8 cellular contexts compared by ENCODE assay signal in genomic region chr11:30128269-30128932, GRCh38.
DNase-seq lines count a peak whose midpoint lies in the region; ATAC-seq, FAIRE-seq and TF ChIP-seq lines count a peak whose summit lies in the region.

No MANE protein-coding gene starts in this region.

- H3K27me3 ChIP-seq in H7 (ENCODE audit: control insufficient read depth, insufficient read depth, low read length) (no peaks in the 10 kb centered on the region), RWPE2 (ENCODE audit: insufficient read depth, poor library complexity, severe bottlenecking) (no peaks in the 10 kb centered on the region), foreskin keratinocyte (no peaks in the 10 kb centered on the region), transverse colon (no peaks in the 10 kb centered on the region)

- ATAC-seq in RWPE2 (ENCODE audit: low read depth) = 0 out of 3 replicates have a peak, but pooled peaks have one; percentile 36
- ATAC-seq in foreskin keratinocyte = peak; percentile 61

- in situ Hi-C loops in transverse colon (cut with MboI; ENCODE audit: low pct_ligation_motif_present in 1 of 4, low pct_unique_long_range_greater_than_20kb in 1 of 4, low sequenced_read_pairs in 3 of 4) = no loop called here

- TF ChIP-seq POLR2A in transverse colon (IDR thresholded peaks at IDR 0.05) = no peak

- H3K36me3 ChIP-seq in H7 (replicated peaks; ENCODE audit: control insufficient read depth, insufficient read depth, low read length) (no peaks in the 10 kb centered on the region), RWPE2 (ENCODE audit: low read depth) (no peaks in the 10 kb centered on the region), transverse colon (no peaks in the 10 kb centered on the region)

- H3K9me3 ChIP-seq in RWPE2 (ENCODE audit: severe bottlenecking) (no peaks in the 10 kb centered on the region), transverse colon (no peaks in the 10 kb centered on the region)

- H3K4me3 ChIP-seq in H7 (ENCODE audit: insufficient read depth, low read depth, low read length) (no peak overlapping the region), RWPE2 (ENCODE audit: severe bottlenecking) (no peak overlapping the region), transverse colon (no peak overlapping the region)

- H3K27ac ChIP-seq in RWPE2 (ENCODE audit: poor library complexity, severe bottlenecking) (no peak overlapping the region), foreskin keratinocyte (no peak overlapping the region), transverse colon (no peak overlapping the region)

- TF ChIP-seq EP300 in transverse colon (IDR thresholded peaks at IDR 0.05; ENCODE audit: low read depth) = no peak

- TF ChIP-seq CTCF in D721Med (IDR thresholded peaks at IDR 0.05; ENCODE audit: insufficient read depth, missing control alignments) (peak; percentile 74), RWPE2 (IDR thresholded peaks at IDR 0.05; ENCODE audit: poor library complexity, severe bottlenecking) (peak; percentile 77), foreskin keratinocyte (conservative IDR thresholded peaks at IDR 0.05) (peak; percentile 74), transverse colon (IDR thresholded peaks at IDR 0.05) (peak; percentile 33 to 51 (median 39))

- peak; percentile 63 for FAIRE-seq in D721Med (lab: Jason Lieb, UNC)

- 31 to 37% methylated on average over 3 of the region's 3 CpGs for WGBS in transverse colon (ENCODE audit: low coverage in 1 of 2), 2 donors

- H3K4me1 ChIP-seq in RWPE2 (ENCODE audit: insufficient read depth, poor library complexity, severe bottlenecking) (no peaks in the 10 kb centered on the region), foreskin keratinocyte (no peaks in the 10 kb centered on the region), transverse colon (no peaks in the 10 kb centered on the region)

- no peak for DNase-seq in D721Med (ENCODE audit: insufficient read length, low spot score)
- DNase-seq in H7 = peak; percentile 15
- no peak for DNase-seq in RWPE2 (ENCODE audit: low spot score)
- DNase-seq in foreskin keratinocyte = peak; percentile 13 to 36
- DNase-seq in transverse colon = no peak
- no peak for DNase-seq in NK-92 (lab: John Stamatoyannopoulos, UW; ENCODE audit: unreplicated experiment)
- DNase-seq in DMS79 (lab: John Stamatoyannopoulos, UW) = no peak
- no peak for DNase-seq in stimulated activated CD4-positive, alpha-beta T cell treated with anti-CD3 and anti-CD28 coated beads, Interleukin-15, amount 100 ng/mL, for 24 hours

- intact Hi-C loops in transverse colon (cut with DNase I; ENCODE audit: low total_unique reads) = no loop called here

Comparison
In these comparisons a context has a peak if more than half of its experiments do, and no peak if none do; other contexts are left out.
1. DNase-seq: peak in H7 (single experiment) and foreskin keratinocyte (2 of 2); none in D721Med (single experiment), RWPE2 (single experiment), transverse colon (single experiment), NK-92 (single experiment), DMS79 (single experiment) and stimulated activated CD4-positive, alpha-beta T cell treated with anti-CD3 and anti-CD28 coated beads, Interleukin-15, amount 100 ng/mL, for 24 hours (single experiment).
2. Peak in every context shown above with its lines, with median percentiles within 50 percentile points of each other: CTCF ChIP-seq.